ENCODE assay signal across 1 cellular context in genomic region chr12:41802803-41803202, GRCh38.
TF ChIP-seq lines count a peak whose summit lies in the region.

No MANE protein-coding gene starts in this region.

TF ChIP-seq in SK-N-SH, 30 proteins besides CTCF, POLR2A, EP300 and RAD21 (continued from another document):
- no peak for TF ChIP-seq IRF3 (IDR thresholded peaks at IDR 0.05; ENCODE audit: low read depth, low read length)
- no peak for TF ChIP-seq MXI1 (IDR thresholded peaks at IDR 0.05; ENCODE audit: low read depth, low read length)
- TF ChIP-seq PBX3 (IDR thresholded peaks at IDR 0.05) = peak; percentile 43
